ENCODE assay signal across 1 cellular context in genomic region chrX:85977218-85977617, GRCh38.
TF ChIP-seq lines count a peak whose summit lies in the region.

No MANE protein-coding gene starts in this region.

TF ChIP-seq in GM23338, 12 proteins besides CTCF, POLR2A, EP300 and RAD21 (continued from another document):
- no peak for TF ChIP-seq REST (IDR thresholded peaks at IDR 0.05; ENCODE audit: unreplicated experiment)
- TF ChIP-seq JUNB (IDR thresholded peaks at IDR 0.05; ENCODE audit: unreplicated experiment) = no peak
- no peak for TF ChIP-seq CREB1 (CRISPR knock-in tag; IDR thresholded peaks at IDR 0.05; ENCODE audit: low read depth)
- no peak for TF ChIP-seq ZNF114 (CRISPR knock-in tag; IDR thresholded peaks at IDR 0.05)
- TF ChIP-seq EZH2phosphoT487 (IDR thresholded peaks at IDR 0.05; ENCODE audit: unreplicated experiment) = no peak
